ENCODE assay signal across 1 cellular context in genomic region chr13:37833411-37833810, GRCh38.
TF ChIP-seq lines count a peak whose summit lies in the region.

No MANE protein-coding gene starts in this region.

TF ChIP-seq in K562, 482 proteins besides CTCF, POLR2A, EP300 and RAD21:
- TF ChIP-seq, protein P1, sequence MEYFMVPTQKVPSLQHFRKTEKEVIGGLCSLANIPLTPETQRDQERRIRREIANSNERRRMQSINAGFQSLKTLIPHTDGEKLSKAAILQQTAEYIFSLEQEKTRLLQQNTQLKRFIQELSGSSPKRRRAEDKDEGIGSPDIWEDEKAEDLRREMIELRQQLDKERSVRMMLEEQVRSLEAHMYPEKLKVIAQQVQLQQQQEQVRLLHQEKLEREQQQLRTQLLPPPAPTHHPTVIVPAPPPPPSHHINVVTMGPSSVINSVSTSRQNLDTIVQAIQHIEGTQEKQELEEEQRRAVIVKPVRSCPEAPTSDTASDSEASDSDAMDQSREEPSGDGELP (CRISPR knock-in tag; IDR thresholded peaks at IDR 0.05; ENCODE audit: borderline replicate concordance) = no peak
- TF ChIP-seq ZBTB1 (CRISPR knock-in tag; IDR thresholded peaks at IDR 0.05; ENCODE audit: borderline replicate concordance, low read depth) (no peak), TCFL5 (CRISPR knock-in tag; conservative IDR thresholded peaks at IDR 0.05) (no peak), BACH1 (tag; IDR thresholded peaks at IDR 0.05) (no peak), POLR3G (IDR thresholded peaks at IDR 0.05; ENCODE audit: extremely low read depth, insufficient read length, insufficient replicate concordance) (no peak), CBX1 (IDR thresholded peaks at IDR 0.05; ENCODE audit: low read depth) (no peak), MEIS2 (IDR thresholded peaks at IDR 0.05; ENCODE audit: partially characterized antibody) (no peak), HDAC1 (IDR thresholded peaks at IDR 0.05) (no peak), NCOA2 (IDR thresholded peaks at IDR 0.05; ENCODE audit: partially characterized antibody in 2 of 2) (no peak), ARNT (IDR thresholded peaks at IDR 0.05) (no peak), ATF1 (CRISPR knock-in tag; IDR thresholded peaks at IDR 0.05) (no peak), ATF1 (tag; IDR thresholded peaks at IDR 0.05) (no peak)
- TF ChIP-seq, protein P2, sequence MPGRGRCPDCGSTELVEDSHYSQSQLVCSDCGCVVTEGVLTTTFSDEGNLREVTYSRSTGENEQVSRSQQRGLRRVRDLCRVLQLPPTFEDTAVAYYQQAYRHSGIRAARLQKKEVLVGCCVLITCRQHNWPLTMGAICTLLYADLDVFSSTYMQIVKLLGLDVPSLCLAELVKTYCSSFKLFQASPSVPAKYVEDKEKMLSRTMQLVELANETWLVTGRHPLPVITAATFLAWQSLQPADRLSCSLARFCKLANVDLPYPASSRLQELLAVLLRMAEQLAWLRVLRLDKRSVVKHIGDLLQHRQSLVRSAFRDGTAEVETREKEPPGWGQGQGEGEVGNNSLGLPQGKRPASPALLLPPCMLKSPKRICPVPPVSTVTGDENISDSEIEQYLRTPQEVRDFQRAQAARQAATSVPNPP (IDR thresholded peaks at IDR 0.05; ENCODE audit: borderline replicate concordance, insufficient read depth, insufficient read length) = no peak
- TF ChIP-seq, protein P3, sequence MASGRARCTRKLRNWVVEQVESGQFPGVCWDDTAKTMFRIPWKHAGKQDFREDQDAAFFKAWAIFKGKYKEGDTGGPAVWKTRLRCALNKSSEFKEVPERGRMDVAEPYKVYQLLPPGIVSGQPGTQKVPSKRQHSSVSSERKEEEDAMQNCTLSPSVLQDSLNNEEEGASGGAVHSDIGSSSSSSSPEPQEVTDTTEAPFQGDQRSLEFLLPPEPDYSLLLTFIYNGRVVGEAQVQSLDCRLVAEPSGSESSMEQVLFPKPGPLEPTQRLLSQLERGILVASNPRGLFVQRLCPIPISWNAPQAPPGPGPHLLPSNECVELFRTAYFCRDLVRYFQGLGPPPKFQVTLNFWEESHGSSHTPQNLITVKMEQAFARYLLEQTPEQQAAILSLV (tag; IDR thresholded peaks at IDR 0.05) = no peak
- TF ChIP-seq, protein P4, sequence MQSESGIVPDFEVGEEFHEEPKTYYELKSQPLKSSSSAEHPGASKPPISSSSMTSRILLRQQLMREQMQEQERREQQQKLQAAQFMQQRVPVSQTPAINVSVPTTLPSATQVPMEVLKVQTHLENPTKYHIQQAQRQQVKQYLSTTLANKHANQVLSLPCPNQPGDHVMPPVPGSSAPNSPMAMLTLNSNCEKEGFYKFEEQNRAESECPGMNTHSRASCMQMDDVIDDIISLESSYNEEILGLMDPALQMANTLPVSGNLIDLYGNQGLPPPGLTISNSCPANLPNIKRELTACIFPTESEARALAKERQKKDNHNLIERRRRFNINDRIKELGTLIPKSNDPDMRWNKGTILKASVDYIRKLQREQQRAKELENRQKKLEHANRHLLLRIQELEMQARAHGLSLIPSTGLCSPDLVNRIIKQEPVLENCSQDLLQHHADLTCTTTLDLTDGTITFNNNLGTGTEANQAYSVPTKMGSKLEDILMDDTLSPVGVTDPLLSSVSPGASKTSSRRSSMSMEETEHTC (IDR thresholded peaks at IDR 0.05) = no peak
